Comparison of ENCODE assay signal across 16 cellular contexts in the genomic region with DNA sequence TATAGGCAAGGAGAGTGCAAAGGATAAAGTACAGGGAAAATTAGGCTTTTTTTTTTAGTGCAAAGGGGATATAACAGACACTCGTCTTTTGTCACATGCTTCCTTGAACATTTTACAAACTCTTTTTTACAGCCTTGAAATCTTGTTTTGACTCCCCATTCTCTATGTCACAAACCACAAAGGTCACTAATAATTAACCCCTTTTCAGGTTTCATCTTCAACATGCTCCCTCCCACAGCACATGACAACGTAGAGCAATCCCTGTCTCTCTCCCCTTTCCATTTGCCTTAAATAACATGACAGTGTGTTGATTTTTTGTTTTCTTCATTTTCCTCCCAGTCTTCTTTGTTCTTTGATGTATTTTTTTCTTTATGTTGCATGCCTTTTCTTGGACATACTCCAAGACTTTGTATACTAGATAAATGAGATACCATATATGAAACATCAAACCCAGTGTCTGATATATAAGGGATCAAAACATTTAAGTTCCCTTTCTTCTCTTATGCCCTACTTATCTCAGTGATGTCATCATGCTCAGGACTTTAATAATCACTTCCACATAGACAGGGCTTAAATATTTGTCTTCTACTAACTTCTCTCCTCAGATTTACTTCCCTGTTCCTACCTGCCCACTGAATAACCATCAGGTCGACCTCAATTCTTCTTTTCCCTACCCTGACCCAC.
A peak's percentile ranks its signal among the peaks of the same experiment; 100 is the strongest.
DNase-seq lines count a peak whose midpoint lies in the region; ATAC-seq, FAIRE-seq and TF ChIP-seq lines count a peak whose summit lies in the region.
"Had no signal": no experiment of that assay in that cellular context is flagged by ENCODE, and none has a peak within 500 bp of the region (broad histone marks: within the 10 kb centered on the region; RNA-seq: fewer than 3 reads in every experiment).

No MANE protein-coding gene starts in this region.

- DNase-seq in glomerular visceral epithelial cell (ENCODE audit: extremely low spot score) (no peak), pancreas (no peak), RPMI8226 (no peak), DMS153 (lab: John Stamatoyannopoulos, UW) (no peak)
- DNase-seq: activated naive CD8-positive, alpha-beta T cell treated with anti-CD3 and anti-CD28 coated beads, Interleukin-2, amount 50 U/mL, for 24 hours; MV-4-11; NCI-H345; sigmoid colon; T1000; tibial artery had no signal

- no peak overlapping the region for H3K27ac ChIP-seq in pancreas
- H3K27ac ChIP-seq: A549, sigmoid colon, tibial artery had no signal

- H3K4me3 ChIP-seq in pancreas: no peak overlapping the region
- H3K4me3 ChIP-seq: A549, sigmoid colon, tibial artery had no signal

- intact Hi-C loops in pancreas (cut with DNase I): no loop called here

- ATAC-seq in GM18499 (IDR thresholded peaks at IDR 0.05; ENCODE audit: insufficient read depth, unreplicated experiment) (peak; percentile 76), GM19452 (IDR thresholded peaks at IDR 0.05; ENCODE audit: unreplicated experiment) (peak; percentile 97), HG02763 (IDR thresholded peaks at IDR 0.05; ENCODE audit: unreplicated experiment) (peak; percentile 99), HG03354 (IDR thresholded peaks at IDR 0.05; ENCODE audit: poor library complexity, severe bottlenecking, unreplicated experiment) (peak; percentile 99), pancreas (no peak)
- ATAC-seq: A549; activated naive CD8-positive, alpha-beta T cell treated with anti-CD3 and anti-CD28 coated beads, Interleukin-2, amount 50 U/mL, for 24 hours had no signal

- no peaks in the 10 kb centered on the region for H3K9me3 ChIP-seq in pancreas
- H3K9me3 ChIP-seq: A549, sigmoid colon, tibial artery had no signal

- no peaks in the 10 kb centered on the region for H3K4me1 ChIP-seq in pancreas
- H3K4me1 ChIP-seq: A549, sigmoid colon, tibial artery had no signal

- TF ChIP-seq CTCF in pancreas (IDR thresholded peaks at IDR 0.05): no peak

- FAIRE-seq in pancreas (lab: Jason Lieb, UNC): no peak
- FAIRE-seq: A549, D721Med had no signal

- 57 to 67% methylated on average over 3 of the region's 3 CpGs for WGBS in pancreas, 2 donors

- no peaks in the 10 kb centered on the region for H3K36me3 ChIP-seq in pancreas
- H3K36me3 ChIP-seq: sigmoid colon, tibial artery had no signal

- H3K27me3 ChIP-seq in pancreas: no peaks in the 10 kb centered on the region
- H3K27me3 ChIP-seq: sigmoid colon, tibial artery had no signal

Comparison
In these comparisons a context has a peak if more than half of its experiments do, and no peak if none do; other contexts are left out.
1. ATAC-seq: peak in GM18499 (single experiment), GM19452 (single experiment), HG02763 (single experiment) and HG03354 (single experiment); none in pancreas (0 of 4).